Comparison of ENCODE assay signal across 8 cellular contexts in genomic region chr19:55062735-55063491, GRCh38. TPM values are rescaled to one million over a fixed set of nuclear protein-coding genes. Genes with fewer than 3 reads are reported as not detected.
DNase-seq lines count a peak whose midpoint lies in the region; ATAC-seq, FAIRE-seq and TF ChIP-seq lines count a peak whose summit lies in the region.

Gene RDH13 (minus strand): TSS chr19:55063148. CDS start chr19:55063032, 116 bp downstream.

- ATAC-seq in HG02938 (IDR thresholded peaks at IDR 0.05; ENCODE audit: unreplicated experiment) (peak; percentile 72), right cardiac atrium (peak; percentile 99)

- intact Hi-C loops in T-helper 2 cell treated with Interferon-gamma antibody and Interleukin-4, amounts not matched to agents 100 ng/mL and 5 ng/mL, for 36 hours (cut with micrococcal nuclease) = loop anchor here (1.0 kb wide), 1 partner anchor 17 kb away; no protein-coding TSS in a partner anchor
- intact Hi-C loops in right cardiac atrium (cut with DNase I) = no loop called here

- H3K9me3 ChIP-seq in right cardiac atrium (ENCODE audit: control insufficient read depth, low read length) = no peaks in the 10 kb centered on the region

- DNase-seq in NCI-H2029 (lab: John Stamatoyannopoulos, UW) = peak; percentile 96
- DNase-seq in anterior cingulate cortex (lab: John Stamatoyannopoulos, UW) = peak; percentile 21 to 95 (median 84)
- DNase-seq in right cardiac atrium = peak; percentile 99
- peak; percentile 90 for DNase-seq in pulmonary artery endothelial cell (ENCODE audit: low read depth, low spot score)
- peak; percentile 82 for DNase-seq in urothelium cell line (ENCODE audit: low spot score)

- TF ChIP-seq POLR2A in GM15510 (IDR thresholded peaks at IDR 0.05; ENCODE audit: borderline replicate concordance, extremely low read depth, insufficient read length) = peak; percentile 80

- no peaks in the 10 kb centered on the region for H3K27me3 ChIP-seq in right cardiac atrium (ENCODE audit: control insufficient read depth, insufficient read depth)

- no peak for FAIRE-seq in urothelium cell line (lab: Jason Lieb, UNC)

- peak within 1 kb of the TSS; percentile 82 for H3K27ac ChIP-seq in right cardiac atrium (ENCODE audit: low read length)

- 1% methylated on average over 70 of the region's 70 CpGs for WGBS in right cardiac atrium

- no peaks in the 10 kb centered on the region for H3K4me1 ChIP-seq in right cardiac atrium (ENCODE audit: control insufficient read depth, insufficient read depth, low read length)

- peak within 1 kb of the TSS; percentile 84 for H3K4me3 ChIP-seq in right cardiac atrium (ENCODE audit: low read length)

RNA-seq across cellular contexts. Expression of gene RDH13, which starts in this region (rescaled TPM):
- 16.5 and 18.4 TPM in 2 replicates for total RNA-seq in T-helper 2 cell treated with Interferon-gamma antibody and Interleukin-4, amounts not matched to agents 100 ng/mL and 5 ng/mL, for 36 hours
- 10 to 100 TPM; 25.5 to 42.6 (median 31.9) TPM for total RNA-seq in right cardiac atrium
- 30.1 TPM for polyA plus RNA-seq in right cardiac atrium
- 10.6 and 13.8 TPM in 2 replicates for total RNA-seq in pulmonary artery endothelial cell

Comparison
In these comparisons a context has a peak if more than half of its experiments do, and no peak if none do; other contexts are left out.
1. Peak in every context shown above with its lines: DNase-seq, ATAC-seq, H3K4me3 ChIP-seq and H3K27ac ChIP-seq.